Comparison of ENCODE assay signal across 17 cellular contexts in the genomic region with DNA sequence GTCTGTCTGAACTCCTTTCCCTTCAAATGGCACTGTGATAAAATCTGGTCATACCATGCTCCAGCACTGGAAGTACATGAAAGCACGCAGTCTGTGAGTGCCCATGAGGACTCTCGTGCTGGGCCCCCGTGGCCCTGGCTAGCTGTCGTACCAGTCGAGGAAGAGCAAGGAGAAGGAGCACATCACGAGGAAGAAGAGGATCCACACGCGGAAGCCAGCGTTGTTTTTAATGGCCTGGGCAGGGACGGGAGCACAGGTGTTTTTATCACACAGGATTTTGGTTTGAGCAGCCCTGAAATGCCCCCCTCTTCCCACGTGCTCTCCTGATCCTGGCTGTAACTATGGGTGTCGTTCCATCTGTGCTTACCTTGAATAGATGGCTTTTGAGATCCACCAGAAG. TPM values are rescaled to one million over a fixed set of nuclear protein-coding genes. Genes with fewer than 3 reads are reported as not detected.
DNase-seq lines count a peak whose midpoint lies in the region; ATAC-seq and TF ChIP-seq lines count a peak whose summit lies in the region.
"Had no signal": no experiment of that assay in that cellular context is flagged by ENCODE, and none has a peak within 500 bp of the region (broad histone marks: within the 10 kb centered on the region; RNA-seq: fewer than 3 reads in every experiment).

No MANE protein-coding gene starts in this region.

- H3K27ac Mint-ChIP-seq in CD4-positive, alpha-beta T cell: peak overlapping the region; percentile 71
- peak overlapping the region; percentile 47 for H3K27ac Mint-ChIP-seq in activated naive CD8-positive, alpha-beta T cell treated with anti-CD3 and anti-CD28 coated beads for 36 hours
- peak overlapping the region in 7 of 9 donors; percentile 3 to 86 (median 72) for H3K27ac Mint-ChIP-seq in naive thymus-derived CD4-positive, alpha-beta T cell
- no peak overlapping the region for H3K27ac Mint-ChIP-seq in Caco-2 (ENCODE audit: unreplicated experiment)

- no peak for DNase-seq in CD4-positive, alpha-beta T cell
- no peak for DNase-seq in activated naive CD8-positive, alpha-beta T cell treated with anti-CD3 and anti-CD28 coated beads for 36 hours
- no peak for DNase-seq in naive thymus-derived CD4-positive, alpha-beta T cell
- DNase-seq in Caco-2: no peak
- DNase-seq: AML-193, KG1, NCI-H1417 treated with DMSO at 0.1 percent for 48 hours, NCI-H1930, NCI-H2171 treated with DMSO at 0.1 percent for 48 hours, NCI-H446 treated with DMSO at 0.1 percent for 48 hours, NCI-H774, RPMI8226, SIG-M5 had no signal

- peak overlapping the region; percentile 70 for H3K27ac ChIP-seq in BLaER1
- no peak overlapping the region for H3K27ac ChIP-seq in CD4-positive, alpha-beta T cell (ENCODE audit: low read depth, low read length)
- no peak overlapping the region for H3K27ac ChIP-seq in naive thymus-derived CD4-positive, alpha-beta T cell (ENCODE audit: low read depth, low read length)

- BruUV-seq in Caco-2 (replicated peaks; lab: Mats Ljungman, UMichigan): no TSS peak

- H3K36me3 ChIP-seq in BLaER1: peaks cover 72% of the 10 kb centered on the region
- H3K36me3 ChIP-seq in naive thymus-derived CD4-positive, alpha-beta T cell (ENCODE audit: control insufficient read depth in 2 of 3, insufficient read depth in 3 of 3, low read length in 3 of 3): peaks cover 0 to 59% (median 0%) of the 10 kb centered on the region in 3 experiments
- H3K36me3 ChIP-seq in Caco-2 (ENCODE audit: control insufficient read depth, insufficient read depth, low read length): no peaks in the 10 kb centered on the region; the same call in 1 of the 2 replicates

- intact Hi-C loops in CD4-positive, alpha-beta T cell (cut with DNase I, micrococcal nuclease): no loop called here
- intact Hi-C loops in naive thymus-derived CD4-positive, alpha-beta T cell (cut with micrococcal nuclease): no loop called here
- intact Hi-C loops in Caco-2 (cut with micrococcal nuclease; ENCODE audit: unreplicated experiment): no loop called here

- H3K4me2 ChIP-seq in BLaER1: peak overlapping the region; percentile 82

- H3K4me1 ChIP-seq in BLaER1: peaks cover 39% of the 10 kb centered on the region
- H3K4me1 ChIP-seq in naive thymus-derived CD4-positive, alpha-beta T cell (ENCODE audit: control insufficient read depth in 2 of 2, insufficient read depth in 2 of 2, low read length in 2 of 2): peaks cover 0 to 13% of the 10 kb centered on the region in 2 donors
- no peaks in the 10 kb centered on the region for H3K4me1 ChIP-seq in Caco-2

- ATAC-seq in CD4-positive, alpha-beta T cell (ENCODE audit: poor library complexity): no peak
- ATAC-seq in naive thymus-derived CD4-positive, alpha-beta T cell: no peak
- ATAC-seq in HG03039 (IDR thresholded peaks at IDR 0.05; ENCODE audit: unreplicated experiment) (no peak), HG02840 (IDR thresholded peaks at IDR 0.05; ENCODE audit: low FRiP score, unreplicated experiment) (no peak)
- ATAC-seq: HepG2 had no signal

- no peaks in the 10 kb centered on the region for H3K27me3 Mint-ChIP-seq in CD4-positive, alpha-beta T cell
- no peaks in the 10 kb centered on the region for H3K27me3 Mint-ChIP-seq in activated naive CD8-positive, alpha-beta T cell treated with anti-CD3 and anti-CD28 coated beads for 36 hours
- no peaks in the 10 kb centered on the region for H3K27me3 Mint-ChIP-seq in naive thymus-derived CD4-positive, alpha-beta T cell
- H3K27me3 Mint-ChIP-seq in Caco-2 (ENCODE audit: insufficient read depth, unreplicated experiment): no peaks in the 10 kb centered on the region

- H4K20me1 ChIP-seq in BLaER1: no peaks in the 10 kb centered on the region

- no peak for TF ChIP-seq CTCF in CD4-positive, alpha-beta T cell (IDR thresholded peaks at IDR 0.05)
- TF ChIP-seq CTCF in Caco-2 (IDR thresholded peaks at IDR 0.05; ENCODE audit: insufficient read depth in 1 of 2, low read depth in 1 of 2, low read length in 1 of 2, severe bottlenecking in 1 of 2, unreplicated experiment in 1 of 2): no peak

- no peak overlapping the region; the same call in 1 of the 2 replicates for H3K9ac ChIP-seq in BLaER1

- no peaks in the 10 kb centered on the region for H3K9me3 Mint-ChIP-seq in CD4-positive, alpha-beta T cell
- H3K9me3 Mint-ChIP-seq in activated naive CD8-positive, alpha-beta T cell treated with anti-CD3 and anti-CD28 coated beads for 36 hours: no peaks in the 10 kb centered on the region
- H3K9me3 Mint-ChIP-seq in naive thymus-derived CD4-positive, alpha-beta T cell: peaks cover 0 to 8% (median 0%) of the 10 kb centered on the region in 11 donors
- H3K9me3 Mint-ChIP-seq in Caco-2 (ENCODE audit: unreplicated experiment): peaks cover 9% of the 10 kb centered on the region

- POLR2A ChIA-PET in CD4-positive, alpha-beta T cell (lab: Charles Lee): no interaction called here
- POLR2A ChIA-PET in naive thymus-derived CD4-positive, alpha-beta T cell (lab: Charles Lee): no interaction called here
- POLR2A ChIA-PET in Caco-2 (lab: Charles Lee): no interaction called here

- H3K4me3 ChIP-seq in BLaER1 (no peak overlapping the region), Caco-2 (ENCODE audit: low read depth, low read length) (no peak overlapping the region)
- H3K4me3 ChIP-seq in naive thymus-derived CD4-positive, alpha-beta T cell (ENCODE audit: low read length): no peak overlapping the region

- no peak overlapping the region for H3K4me3 Mint-ChIP-seq in CD4-positive, alpha-beta T cell
- H3K4me3 Mint-ChIP-seq in activated naive CD8-positive, alpha-beta T cell treated with anti-CD3 and anti-CD28 coated beads for 36 hours: no peak overlapping the region
- H3K4me3 Mint-ChIP-seq in naive thymus-derived CD4-positive, alpha-beta T cell: peak overlapping the region in 2 of 10 donors; percentile 39 to 67
- H3K4me3 Mint-ChIP-seq in Caco-2 (ENCODE audit: unreplicated experiment): no peak overlapping the region

- H3K4me1 Mint-ChIP-seq in CD4-positive, alpha-beta T cell (ENCODE audit: low read depth): peaks cover 37% of the 10 kb centered on the region
- H3K4me1 Mint-ChIP-seq in activated naive CD8-positive, alpha-beta T cell treated with anti-CD3 and anti-CD28 coated beads for 36 hours: peaks cover 21% of the 10 kb centered on the region
- peaks cover 14 to 38% (median 27%) of the 10 kb centered on the region in 7 donors for H3K4me1 Mint-ChIP-seq in naive thymus-derived CD4-positive, alpha-beta T cell
- no peaks in the 10 kb centered on the region for H3K4me1 Mint-ChIP-seq in Caco-2 (ENCODE audit: low read depth, unreplicated experiment)

- H3K27me3 ChIP-seq in BLaER1: no peaks in the 10 kb centered on the region
- H3K27me3 ChIP-seq in CD4-positive, alpha-beta T cell (ENCODE audit: control insufficient read depth, insufficient read depth, low read length): no peaks in the 10 kb centered on the region
- no peaks in the 10 kb centered on the region for H3K27me3 ChIP-seq in naive thymus-derived CD4-positive, alpha-beta T cell (ENCODE audit: control insufficient read depth in 2 of 2, insufficient read depth in 2 of 2, low read length in 2 of 2)
- H3K27me3 ChIP-seq in Caco-2 (replicated peaks; ENCODE audit: control insufficient read depth, insufficient read depth, low read length): no peaks in the 10 kb centered on the region

- H3K9me3 ChIP-seq in BLaER1: peaks cover 9% of the 10 kb centered on the region; the same call in 1 of the 2 replicates
- H3K9me3 ChIP-seq in CD4-positive, alpha-beta T cell (ENCODE audit: control insufficient read depth, low read length): no peaks in the 10 kb centered on the region
- H3K9me3 ChIP-seq in naive thymus-derived CD4-positive, alpha-beta T cell (ENCODE audit: control insufficient read depth in 2 of 3, low read length in 3 of 3): no peaks in the 10 kb centered on the region
- no peaks in the 10 kb centered on the region; the same call in 1 of the 2 replicates for H3K9me3 ChIP-seq in Caco-2

- H3K36me3 Mint-ChIP-seq in CD4-positive, alpha-beta T cell (ENCODE audit: low read depth): peaks cover 80% of the 10 kb centered on the region
- H3K36me3 Mint-ChIP-seq in activated naive CD8-positive, alpha-beta T cell treated with anti-CD3 and anti-CD28 coated beads for 36 hours: peaks cover 13% of the 10 kb centered on the region
- H3K36me3 Mint-ChIP-seq in naive thymus-derived CD4-positive, alpha-beta T cell: peaks cover 5 to 48% (median 27%) of the 10 kb centered on the region in 5 donors
- H3K36me3 Mint-ChIP-seq in Caco-2 (ENCODE audit: insufficient read depth, unreplicated experiment): peaks cover 39% of the 10 kb centered on the region

- CTCF ChIA-PET in CD4-positive, alpha-beta T cell (lab: Charles Lee): no interaction called here
- CTCF ChIA-PET in naive thymus-derived CD4-positive, alpha-beta T cell (lab: Charles Lee): interaction anchor here (0.9 kb wide), 1 partner anchor 13 kb away, joined by 3 read pairs; no protein-coding TSS in a partner anchor
- CTCF ChIA-PET in Caco-2 (lab: Charles Lee): no interaction called here

RNA-seq across cellular contexts. Expression of a gene that starts 33.0 kb away (rescaled TPM):
- 10 to 100 TPM; 10.3 to 10.4 TPM for total RNA-seq in CD4-positive, alpha-beta T cell
- 1 to 10 TPM; 3.8 to 4.7 TPM for total RNA-seq in activated naive CD8-positive, alpha-beta T cell treated with anti-CD3 and anti-CD28 coated beads for 36 hours
- total RNA-seq in naive thymus-derived CD4-positive, alpha-beta T cell: 10 to 100 TPM in 3 of 5 experiments, 1 to 10 TPM in 1, under 1 TPM in 1; 0.90 to 24.5 (median 19.5) TPM
- polyA plus RNA-seq in naive thymus-derived CD4-positive, alpha-beta T cell: 10 to 100 TPM in 1 of 2 donors, under 1 TPM in 1; 0.53 to 19.7 TPM
- 5.5 and 7.2 TPM in 2 replicates for total RNA-seq in Caco-2 (2022)
- total RNA-seq: HepG2 had no signal
- polyA plus RNA-seq: HepG2 had no signal
